ENCODE assay signal across 20 cellular contexts in the genomic region with DNA sequence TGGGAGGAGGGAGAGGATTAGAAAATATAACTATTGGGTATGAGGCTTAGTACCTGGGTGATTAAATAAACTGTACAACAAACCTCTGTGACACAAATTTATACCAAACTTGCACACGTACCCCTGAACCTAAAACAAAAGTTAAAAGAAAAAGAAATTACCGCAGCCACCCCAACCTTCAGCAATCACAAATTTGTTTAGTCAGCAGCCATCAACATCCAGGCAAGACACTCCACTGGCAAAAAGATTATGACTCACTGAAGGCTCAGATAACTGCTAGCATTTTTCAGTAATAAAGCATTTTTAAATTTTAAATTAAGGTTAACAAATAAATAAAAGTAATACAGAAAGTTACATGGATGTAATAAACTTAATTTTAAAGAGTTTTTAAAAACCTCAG. TPM values are rescaled to one million over a fixed set of nuclear protein-coding genes. Genes with fewer than 3 reads are reported as not detected.
DNase-seq lines count a peak whose midpoint lies in the region; ATAC-seq, FAIRE-seq and TF ChIP-seq lines count a peak whose summit lies in the region.
"Had no signal": no experiment of that assay in that cellular context is flagged by ENCODE, and none has a peak within 500 bp of the region (broad histone marks: within the 10 kb centered on the region; RNA-seq: fewer than 3 reads in every experiment).

No MANE protein-coding gene starts in this region.

- TF ChIP-seq EP300 in HepG2 (IDR thresholded peaks at IDR 0.05; ENCODE audit: low read depth in 2 of 2, low read length in 2 of 2), result no peak
- no peak for TF ChIP-seq EP300 in HepG2 (CRISPR knock-in tag; IDR thresholded peaks at IDR 0.05; ENCODE audit: borderline replicate concordance)

- DNase-seq in HepG2 (ENCODE audit: low spot score), result no peak
- DNase-seq in right lobe of liver, result no peak
- peak; percentile 10 for DNase-seq in RKO (ENCODE audit: low spot score)
- no peak for DNase-seq in H7
- DNase-seq in A172 (ENCODE audit: low spot score), result no peak
- DNase-seq in HFFc6, result no peak
- no peak for DNase-seq in kidney tubule cell (ENCODE audit: low spot score)
- DNase-seq: C1 segment of cervical spinal cord; Calu3; CD4-positive, alpha-beta memory T cell; COR-L47; DMS153; DND-41; GDM1 had no signal

- TF ChIP-seq RAD21 in HepG2 (CRISPR knock-in tag; IDR thresholded peaks at IDR 0.05), result no peak

- H3K27ac ChIP-seq in HepG2 (ENCODE audit: extremely low read length, insufficient read depth, low read length), result no peak overlapping the region
- no peak overlapping the region for H3K27ac ChIP-seq in right lobe of liver
- H3K27ac ChIP-seq: 22Rv1 had no signal

- no peak for FAIRE-seq in HepG2 (lab: Jason Lieb, UNC)
- peak; percentile 53 for FAIRE-seq in endometrium (lab: Jason Lieb, UNC)
- FAIRE-seq: GM12878, GM19239 had no signal

- H3K9me3 ChIP-seq in HepG2 (ENCODE audit: low read length) (no peaks in the 10 kb centered on the region), right lobe of liver (no peaks in the 10 kb centered on the region)

- BruUV-seq in HepG2 (replicated peaks; lab: Mats Ljungman, UMichigan), result no TSS peak

- H3K36me3 ChIP-seq in HepG2 (replicated peaks in 1 of 2; ENCODE audit: control insufficient read depth in 1 of 2, insufficient read depth in 2 of 2, low read length in 2 of 2) (no peaks in the 10 kb centered on the region), right lobe of liver (no peaks in the 10 kb centered on the region), H7 (replicated peaks; ENCODE audit: control insufficient read depth, insufficient read depth, low read length) (no peaks in the 10 kb centered on the region)
- H3K36me3 ChIP-seq: HAP-1 had no signal

- H3K4me2 ChIP-seq in HepG2 (ENCODE audit: low read depth, low read length), result no peak overlapping the region
- H3K4me2 ChIP-seq: GM23338 had no signal

- H3K4me1 Mint-ChIP-seq in HFFc6 (ENCODE audit: low read depth), result no peaks in the 10 kb centered on the region
- H3K4me1 Mint-ChIP-seq: CD4-positive, alpha-beta memory T cell; GM23338 had no signal

- H3K27me3 Mint-ChIP-seq in HFFc6 (ENCODE audit: insufficient read depth), result no peaks in the 10 kb centered on the region; the same call in 1 of the 2 replicates

- no peaks in the 10 kb centered on the region for H3K36me3 Mint-ChIP-seq in HFFc6 (ENCODE audit: low read depth)
- H3K36me3 Mint-ChIP-seq: CD4-positive, alpha-beta memory T cell had no signal

- no peaks in the 10 kb centered on the region for H3K4me1 ChIP-seq in HepG2 (ENCODE audit: insufficient read depth, low read length)
- no peaks in the 10 kb centered on the region for H3K4me1 ChIP-seq in right lobe of liver
- H3K4me1 ChIP-seq: HAP-1 had no signal

- no peak overlapping the region for H3K4me3 ChIP-seq in HepG2 (replicated peaks in 1 of 3; ENCODE audit: insufficient read depth in 1 of 3, low read depth in 2 of 3, low read length in 3 of 3)
- H3K4me3 ChIP-seq in right lobe of liver, result no peak overlapping the region
- no peak overlapping the region for H3K4me3 ChIP-seq in H7 (ENCODE audit: insufficient read depth, low read depth, low read length)
- H3K4me3 ChIP-seq: GM12878, GM23338, HAP-1 had no signal

- H3K79me2 ChIP-seq in HepG2 (ENCODE audit: insufficient read depth, low read length), result no peaks in the 10 kb centered on the region

- H3K4me3 Mint-ChIP-seq in HFFc6, result no peak overlapping the region
- H3K4me3 Mint-ChIP-seq: CD4-positive, alpha-beta memory T cell; GM23338 had no signal

- H3K9ac ChIP-seq in HepG2 (ENCODE audit: insufficient read depth, low read depth, low read length), result no peak overlapping the region

- H3K27me3 ChIP-seq in HepG2 (ENCODE audit: control insufficient read depth in 1 of 2, insufficient read depth in 2 of 2, low read length in 2 of 2) (no peaks in the 10 kb centered on the region), right lobe of liver (no peaks in the 10 kb centered on the region), H7 (ENCODE audit: control insufficient read depth, insufficient read depth, low read length) (no peaks in the 10 kb centered on the region)

- no peaks in the 10 kb centered on the region; the same call in 1 of the 2 replicates for H3K9me3 Mint-ChIP-seq in HFFc6
- H3K9me3 Mint-ChIP-seq: CD4-positive, alpha-beta memory T cell had no signal

- no peak for ATAC-seq in HepG2
- no peak for ATAC-seq in right lobe of liver
- ATAC-seq: GM12878, GM23338 had no signal

- 0% methylated on average over 2 of the region's 2 CpGs for WGBS in HepG2 (ENCODE audit: low lambda C conversion rate)
- WGBS in right lobe of liver (ENCODE audit: insufficient coverage, low coverage, low lambda C conversion rate, missing lambda C conversion rate), result 90% methylated on average over 2 of the region's 2 CpGs

- no peaks in the 10 kb centered on the region for H4K20me1 ChIP-seq in HepG2 (ENCODE audit: insufficient read depth, low read length)

- POLR2A ChIA-PET in HepG2 (lab: Yijun Ruan, JAX), result no interaction called here

- intact Hi-C loops in HepG2 (cut with micrococcal nuclease; ENCODE audit: unreplicated experiment), result loop anchor here (1.0 kb wide), 1 partner anchor 13 kb away; no protein-coding TSS in a partner anchor
- intact Hi-C loops in right lobe of liver (cut with DNase I), result no loop called here

- in situ Hi-C loops in HepG2 (cut with HindIII; ENCODE audit: extremely low pct_ligation_motif_present, low pct_unique_long_range_greater_than_20kb), result no loop called here

- TF ChIP-seq CTCF in HepG2 (CRISPR knock-in tag; IDR thresholded peaks at IDR 0.05) (no peak), right lobe of liver (IDR thresholded peaks at IDR 0.05) (no peak), HFFc6 (IDR thresholded peaks at IDR 0.05) (no peak)

- TF ChIP-seq POLR2A in HepG2 (IDR thresholded peaks at IDR 0.05; ENCODE audit: insufficient read depth in 1 of 2, low read depth in 2 of 2, low read length in 2 of 2), result no peak
- TF ChIP-seq POLR2A in right lobe of liver (IDR thresholded peaks at IDR 0.05), result no peak

- no peak overlapping the region for H2AFZ ChIP-seq in HepG2 (ENCODE audit: low read length)
- H2AFZ ChIP-seq: GM23338 had no signal

- H3K27ac Mint-ChIP-seq in HFFc6, result no peak overlapping the region
- H3K27ac Mint-ChIP-seq: CD4-positive, alpha-beta memory T cell; GM23338 had no signal

- CTCF ChIA-PET in HepG2 (lab: Yijun Ruan, JAX; ENCODE audit: low intra/inter-chr PET ratio, low total read pairs), result no interaction called here

TF ChIP-seq in HepG2, 621 proteins besides CTCF, POLR2A, EP300 and RAD21 (continues in another document):
- no peak for TF ChIP-seq NFYB (CRISPR knock-in tag; IDR thresholded peaks at IDR 0.05)
- peak; percentile 14 to 48; a peak in 2 of 4 replicates for TF ChIP-seq MAFK (conservative IDR thresholded peaks at IDR 0.05 in 1 of 2, IDR thresholded peaks at IDR 0.05 in 1 of 2; ENCODE audit: low read length in 2 of 2)
- 0 out of 2 replicates have a peak, but pooled peaks have one; percentile 8 for TF ChIP-seq MAFF (IDR thresholded peaks at IDR 0.05; ENCODE audit: low read depth, low read length)
- TF ChIP-seq, protein P1, sequence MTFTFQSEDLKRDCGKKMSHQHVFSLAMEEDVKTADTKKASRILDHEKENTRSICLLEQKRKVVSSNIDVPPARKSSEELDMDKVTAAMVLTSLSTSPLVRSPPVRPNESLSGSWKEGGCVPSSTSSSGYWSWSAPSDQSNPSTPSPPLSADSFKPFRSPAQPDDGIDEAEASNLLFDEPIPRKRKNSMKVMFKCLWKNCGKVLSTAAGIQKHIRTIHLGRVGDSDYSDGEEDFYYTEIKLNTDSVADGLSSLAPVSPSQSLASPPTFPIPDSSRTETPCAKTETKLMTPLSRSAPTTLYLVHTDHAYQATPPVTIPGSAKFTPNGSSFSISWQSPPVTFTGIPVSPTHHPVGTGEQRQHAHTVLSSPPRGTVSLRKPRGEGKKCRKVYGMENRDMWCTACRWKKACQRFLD (CRISPR knock-in tag; IDR thresholded peaks at IDR 0.05; ENCODE audit: borderline replicate concordance), result no peak

RNA-seq across cellular contexts. Expression of a gene that starts 14.4 kb away (rescaled TPM):
- 20.2 and 28.0 TPM in 2 replicates for total RNA-seq in HepG2 (2016; rRNA removed; fragmentation: Illumina TruSeq; extraction: Trizol)
- total RNA-seq in HepG2 (2016; cell fraction: cytosol; rRNA removed; fragmentation: Illumina TruSeq; extraction: Trizol; ENCODE audit: low read depth), result 3.0 and 4.2 TPM in 2 replicates
- total RNA-seq in HepG2 (2016; cell fraction: insoluble cytoplasmic fraction; rRNA removed; fragmentation: Illumina TruSeq; extraction: Trizol), result 17.6 and 29.6 TPM in 2 replicates
- 11.6 and 13.8 TPM in 2 replicates for total RNA-seq in HepG2 (2016; cell fraction: membrane; rRNA removed; fragmentation: Illumina TruSeq; extraction: Trizol)
- total RNA-seq in HepG2 (2016; cell fraction: nucleus; rRNA removed; fragmentation: Illumina TruSeq; extraction: Trizol), result 15.2 and 17.5 TPM in 2 replicates
- 3.0 and 7.0 TPM in 2 replicates for polyA plus RNA-seq in HepG2 (2011; rRNA removed)
- polyA plus RNA-seq in HepG2 (2011; cell fraction: cytosol; rRNA removed), result 1.8 and 1.9 TPM in 2 replicates
- 3.5 and 4.3 TPM in 2 replicates for polyA plus RNA-seq in HepG2 (2011; cell fraction: nucleus; rRNA removed)
- polyA plus RNA-seq in HepG2 (2012), result 3.5 and 8.4 TPM in 2 replicates
- 2.3 and 2.5 TPM in 2 replicates for polyA plus RNA-seq in HepG2 (2016; cell fraction: cytosol; fragmentation: Illumina TruSeq; extraction: Trizol; ENCODE audit: low read depth)
- 19.7 and 24.5 TPM in 2 replicates for polyA plus RNA-seq in HepG2 (2016; cell fraction: insoluble cytoplasmic fraction; fragmentation: Illumina TruSeq; extraction: Trizol; ENCODE audit: low read depth)
- polyA plus RNA-seq in HepG2 (2016; cell fraction: membrane; fragmentation: Illumina TruSeq; extraction: Trizol; ENCODE audit: low read depth), result 5.8 and 6.9 TPM in 2 replicates
- 23.1 and 23.2 TPM in 2 replicates for polyA plus RNA-seq in HepG2 (2016; cell fraction: nucleus; fragmentation: Illumina TruSeq; extraction: Trizol; ENCODE audit: insufficient read depth, low read depth)
- polyA minus RNA-seq in HepG2 (2011; rRNA and poly(A)+ RNA removed; ENCODE audit: low replicate concordance), result 2.0 and 11.2 TPM in 2 replicates
- polyA minus RNA-seq in HepG2 (2011; cell fraction: cytosol; rRNA and poly(A)+ RNA removed), result 5.6 and 6.5 TPM in 2 replicates
- polyA minus RNA-seq in HepG2 (2011; cell fraction: nucleus; rRNA and poly(A)+ RNA removed), result 10.9 and 13.5 TPM in 2 replicates
- 1 to 10 TPM in 1 of 6 experiments, under 1 TPM in 4, not detected in 1; 0.15 to 1.4 (median 0.43) TPM for total RNA-seq in right lobe of liver
- 66.5 and 97.1 TPM in 2 replicates for total RNA-seq in H7 (2014; rRNA removed; shearing (Covaris generic))
- 51.3 and 79.2 TPM in 2 replicates for total RNA-seq in A172 (2014; rRNA removed; shearing (Covaris generic))
- total RNA-seq in HFFc6 (2021; fragmentation: NEBNext Ultra II Directional; extraction: Animal tissue kit (Norgen Biotek cat#: 25700)), result 10 to 100 TPM; 14.8 to 44.3 (median 36.7) TPM
- total RNA-seq: CD4-positive, alpha-beta memory T cell had no signal
- polyA plus RNA-seq: CD4-positive, alpha-beta memory T cell had no signal
